ENCODE assay signal across 8 cellular contexts in the genomic region with DNA sequence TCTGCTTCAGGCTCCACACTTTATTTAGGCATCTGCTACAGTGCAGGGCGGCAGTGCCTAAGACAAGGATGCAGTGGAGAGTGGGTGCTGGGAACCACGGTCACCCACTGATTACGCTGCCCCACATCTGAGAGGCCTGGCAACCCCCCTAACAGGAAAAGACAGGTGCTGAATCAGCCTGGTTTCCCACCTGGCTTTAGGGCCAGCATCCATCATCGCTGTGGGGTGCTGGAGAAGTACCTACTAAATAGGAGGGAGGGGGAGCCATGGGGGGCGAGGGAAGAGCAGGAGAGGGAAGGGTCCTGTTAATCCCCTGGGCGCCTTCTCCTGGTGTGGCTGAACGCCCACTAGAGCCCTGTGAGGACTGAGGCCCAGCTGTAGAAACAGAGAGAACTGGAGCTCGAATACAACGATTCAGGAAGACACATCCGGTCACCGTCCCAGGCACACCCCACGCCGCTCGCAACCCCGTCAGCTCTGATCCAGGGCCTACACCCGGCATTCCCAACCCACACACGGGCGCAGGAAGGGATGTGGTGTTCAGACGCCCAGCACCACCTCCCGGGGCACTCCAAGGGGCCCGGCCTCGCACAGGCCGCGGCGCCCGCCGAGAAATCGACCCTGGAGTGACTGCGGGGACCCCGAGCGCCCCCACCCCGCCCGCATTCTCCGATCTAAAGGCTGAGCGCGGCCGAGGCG. TPM values are rescaled to one million over a fixed set of nuclear protein-coding genes. Genes with fewer than 3 reads are reported as not detected.
DNase-seq lines count a peak whose midpoint lies in the region; ATAC-seq and TF ChIP-seq lines count a peak whose summit lies in the region.

No MANE protein-coding gene starts in this region.

- intact Hi-C loops in heart right ventricle (cut with DNase I), result loop anchor here in 1 of 10 donors (10.0 kb wide), 1 partner anchor 442 kb away; no protein-coding TSS in a partner anchor
- intact Hi-C loops in posterior vena cava (cut with DNase I), result no loop called here

- H3K27ac ChIP-seq in heart right ventricle, result peak overlapping the region; percentile 86 to 98 (median 96)

- peaks cover 0 to 25% (median 15%) of the 10 kb centered on the region in 9 donors for H3K4me1 ChIP-seq in heart right ventricle

- H3K27me3 ChIP-seq in heart right ventricle, result no peaks in the 10 kb centered on the region

- peak; percentile 74 for DNase-seq in AG08395 (ENCODE audit: low spot score)
- peak; percentile 8 for DNase-seq in NOMO-1 treated with dmso at 0.1 percent for 144 hours (lab: John Stamatoyannopoulos, UW; ENCODE audit: unreplicated experiment)
- DNase-seq in activated naive CD4-positive, alpha-beta T cell treated with anti-CD3 and anti-CD28 coated beads, Interleukin-2, amount 50 U/mL, for 72 hours (ENCODE audit: low spot score in 2 of 2), result peak; percentile 37 to 65
- DNase-seq in heart right ventricle, result peak; percentile 62 to 72
- peak; percentile 89 for DNase-seq in posterior vena cava (ENCODE audit: low spot score)
- DNase-seq in NCI-H2196 treated with DMSO at 0.1 percent for 48 hours (lab: John Stamatoyannopoulos, UW; ENCODE audit: unreplicated experiment), result no peak

- H3K27ac Mint-ChIP-seq in activated naive CD4-positive, alpha-beta T cell treated with anti-CD3 and anti-CD28 coated beads, Interleukin-2, amount 50 U/mL, for 72 hours, result peak overlapping the region; percentile 87 to 97

- H3K9me3 Mint-ChIP-seq in activated naive CD4-positive, alpha-beta T cell treated with anti-CD3 and anti-CD28 coated beads, Interleukin-2, amount 50 U/mL, for 72 hours, result no peaks in the 10 kb centered on the region

- no peak for TF ChIP-seq CTCF in heart right ventricle (IDR thresholded peaks at IDR 0.05)

- peaks cover 0 to 40% (median 23%) of the 10 kb centered on the region in 9 donors for H3K36me3 ChIP-seq in heart right ventricle

- peak overlapping the region; percentile 53 to 99 (median 82) for H3K4me3 ChIP-seq in heart right ventricle

- H3K9me3 ChIP-seq in heart right ventricle, result no peaks in the 10 kb centered on the region

- ATAC-seq in GM18861 (IDR thresholded peaks at IDR 0.05; ENCODE audit: unreplicated experiment) (peak; percentile 12), HG03066 (IDR thresholded peaks at IDR 0.05; ENCODE audit: low read depth, unreplicated experiment) (peak; percentile 34), heart right ventricle (peak; percentile 48 to 77 (median 68))
- peak; percentile 5 to 30 for ATAC-seq in activated naive CD4-positive, alpha-beta T cell treated with anti-CD3 and anti-CD28 coated beads, Interleukin-2, amount 50 U/mL, for 72 hours

- H3K36me3 Mint-ChIP-seq in activated naive CD4-positive, alpha-beta T cell treated with anti-CD3 and anti-CD28 coated beads, Interleukin-2, amount 50 U/mL, for 72 hours, result peaks cover 34 to 46% of the 10 kb centered on the region in 2 donors

- 8 to 9% methylated on average over 31 to 38 of the region's 38 CpGs for WGBS in heart right ventricle, 2 donors

RNA-seq across cellular contexts. Expression of gene DCTD, which starts 0.6 kb away (rescaled TPM):
- 100 to 1,000 TPM in 1 of 2 donors, 10 to 100 TPM in 1; 90.6 to 109 TPM for total RNA-seq in activated naive CD4-positive, alpha-beta T cell treated with anti-CD3 and anti-CD28 coated beads, Interleukin-2, amount 50 U/mL, for 72 hours
- total RNA-seq in heart right ventricle, result 10 to 100 TPM; 33.9 to 53.1 (median 42.2) TPM
- polyA plus RNA-seq in heart right ventricle, result 10 to 100 TPM; 16.8 to 34.5 TPM
- 10 to 100 TPM; 62.5 to 68.8 TPM for total RNA-seq in posterior vena cava

Comparison
In these comparisons a context has a peak if more than half of its experiments do, and no peak if none do; other contexts are left out.
1. ATAC-seq: peak in every context shown above with its lines; median percentile 68 in heart right ventricle; 34 in HG03066; 18 in activated naive CD4-positive, alpha-beta T cell treated with anti-CD3 and anti-CD28 coated beads, Interleukin-2, amount 50 U/mL, for 72 hours; 12 in GM18861.